In genomic region chr21:14863745-14864210, GRCh38 we compare ENCODE assay signal across 11 cellular contexts.
A peak's percentile ranks its signal among the peaks of the same experiment; 100 is the strongest.
DNase-seq lines count a peak whose midpoint lies in the region; ATAC-seq and TF ChIP-seq lines count a peak whose summit lies in the region.
"Had no signal": no experiment of that assay in that cellular context is flagged by ENCODE, and none has a peak within 500 bp of the region (broad histone marks: within the 10 kb centered on the region; RNA-seq: fewer than 3 reads in every experiment).

No MANE protein-coding gene starts in this region.

- H3K9me3 ChIP-seq in OCI-LY3 (ENCODE audit: insufficient read depth, low read length) = no peaks in the 10 kb centered on the region
- no peaks in the 10 kb centered on the region for H3K9me3 ChIP-seq in fibroblast of lung (ENCODE audit: control insufficient read depth, insufficient read depth, low read depth, low read length)
- no peaks in the 10 kb centered on the region for H3K9me3 ChIP-seq in neural cell (ENCODE audit: low read length)

- H3K4me1 ChIP-seq in OCI-LY3 (ENCODE audit: low read length) (peaks cover 48% of the 10 kb centered on the region), fibroblast of lung (ENCODE audit: control insufficient read depth, extremely low read depth, insufficient read depth, low read length) (peaks cover 6% of the 10 kb centered on the region)

- H3K4me3 Mint-ChIP-seq in CD14-positive monocyte = peak overlapping the region in 1 of 2 donors; percentile 46
- no peak overlapping the region for H3K4me3 Mint-ChIP-seq in stimulated activated effector memory CD8-positive, alpha-beta T cell treated with anti-CD3 and anti-CD28 coated beads, Interleukin-12 subunit alpha, Interleukin-12 subunit beta, amount 100 ng/mL, for 72 hours
- H3K4me3 Mint-ChIP-seq: activated T-helper 1 cell treated with anti-CD3 and anti-CD28 coated beads, Interleukin-12 subunit alpha, Interleukin-12 subunit beta, Interleukin-2, Interleukin-4 antibody, amounts not matched to agents 30 ng/mL and 10 ng/mL and 1 ng/mL, durations not matched to agents 14 hours and 24 hours and 36 hours had no signal

- in situ Hi-C loops in ACHN (cut with HindIII; ENCODE audit: low pct_ligation_motif_present, low pct_unique_long_range_greater_than_20kb, low sequenced_read_pairs) = no loop called here

- H3K27ac ChIP-seq in OCI-LY3 (ENCODE audit: low read length) (0 out of 2 replicates have a peak overlapping the region, but pooled peaks have one; percentile 1), fibroblast of lung (ENCODE audit: insufficient read depth, low read length) (no peak overlapping the region), neural cell (ENCODE audit: low read length) (peak overlapping the region; percentile 49)

- H3K36me3 ChIP-seq in OCI-LY3 (replicated peaks; ENCODE audit: low read depth, low read length) = no peaks in the 10 kb centered on the region
- H3K36me3 ChIP-seq in fibroblast of lung (ENCODE audit: control insufficient read depth, insufficient read depth, low read length) = no peaks in the 10 kb centered on the region
- no peaks in the 10 kb centered on the region for H3K36me3 ChIP-seq in neural cell (ENCODE audit: insufficient read depth, low read length)

- peaks cover 0 to 11% (median 3%) of the 10 kb centered on the region in 7 donors for H3K9me3 Mint-ChIP-seq in CD14-positive monocyte
- H3K9me3 Mint-ChIP-seq in stimulated activated effector memory CD8-positive, alpha-beta T cell treated with anti-CD3 and anti-CD28 coated beads, Interleukin-12 subunit alpha, Interleukin-12 subunit beta, amount 100 ng/mL, for 72 hours = no peaks in the 10 kb centered on the region
- H3K9me3 Mint-ChIP-seq: activated T-helper 1 cell treated with anti-CD3 and anti-CD28 coated beads, Interleukin-12 subunit alpha, Interleukin-12 subunit beta, Interleukin-2, Interleukin-4 antibody, amounts not matched to agents 30 ng/mL and 10 ng/mL and 1 ng/mL, durations not matched to agents 14 hours and 24 hours and 36 hours had no signal

- no peak for ATAC-seq in stimulated activated effector memory CD8-positive, alpha-beta T cell treated with anti-CD3 and anti-CD28 coated beads, Interleukin-12 subunit alpha, Interleukin-12 subunit beta, amount 100 ng/mL, for 72 hours

- DNase-seq in CD14-positive monocyte (ENCODE audit: low spot score) = peak; percentile 69
- peak; percentile 19 to 35 for DNase-seq in fibroblast of lung (ENCODE audit: low read depth in 2 of 2)
- DNase-seq in NCI-H510A treated with DMSO at 0.1 percent for 48 hours (lab: John Stamatoyannopoulos, UW) = no peak
- DNase-seq in HCEC 1CT = no peak
- no peak for DNase-seq in ACHN
- no peak for DNase-seq in stimulated activated effector memory CD8-positive, alpha-beta T cell treated with anti-CD3 and anti-CD28 coated beads, Interleukin-12 subunit alpha, Interleukin-12 subunit beta, amount 100 ng/mL, for 72 hours (ENCODE audit: low spot score in 2 of 2)
- DNase-seq: amniotic stem cell; stimulated activated naive CD4-positive, alpha-beta T cell treated with Interleukin-2 at 50 U/mL for 16 hours had no signal

- no peak for TF ChIP-seq RAD21 in neural cell (conservative IDR thresholded peaks at IDR 0.05)

- no peak for TF ChIP-seq EP300 in neural cell (conservative IDR thresholded peaks at IDR 0.05; ENCODE audit: poor library complexity, severe bottlenecking)

- no peak overlapping the region for H3K9ac ChIP-seq in OCI-LY3 (ENCODE audit: low read length)
- no peak overlapping the region for H3K9ac ChIP-seq in fibroblast of lung (ENCODE audit: insufficient read depth, low read length)
- H3K9ac ChIP-seq in neural cell (ENCODE audit: low read length) = no peak overlapping the region

- H3K27me3 Mint-ChIP-seq in CD14-positive monocyte (ENCODE audit: low read depth in 3 of 3) = no peaks in the 10 kb centered on the region

- H4K20me1 ChIP-seq in OCI-LY3 (ENCODE audit: insufficient read depth, low read length) = no peaks in the 10 kb centered on the region
- H4K20me1 ChIP-seq in fibroblast of lung (ENCODE audit: control insufficient read depth, extremely low read depth, insufficient read depth, low read length) = no peaks in the 10 kb centered on the region
- no peaks in the 10 kb centered on the region for H4K20me1 ChIP-seq in neural cell (ENCODE audit: insufficient read depth)

- peaks cover 62% of the 10 kb centered on the region for H3K4me1 Mint-ChIP-seq in CD14-positive monocyte
- no peaks in the 10 kb centered on the region for H3K4me1 Mint-ChIP-seq in stimulated activated effector memory CD8-positive, alpha-beta T cell treated with anti-CD3 and anti-CD28 coated beads, Interleukin-12 subunit alpha, Interleukin-12 subunit beta, amount 100 ng/mL, for 72 hours

- TF ChIP-seq CTCF in CD14-positive monocyte (IDR thresholded peaks at IDR 0.05) (no peak), OCI-LY3 (IDR thresholded peaks at IDR 0.05; ENCODE audit: low read depth, low read length) (no peak), fibroblast of lung (conservative IDR thresholded peaks at IDR 0.05 in 1 of 2, IDR thresholded peaks at IDR 0.05 in 1 of 2; ENCODE audit: low read depth in 1 of 2, low read length in 2 of 2) (no peak), neural cell (IDR thresholded peaks at IDR 0.05; ENCODE audit: poor library complexity, severe bottlenecking) (no peak)

- H3K9me2 ChIP-seq in neural cell (ENCODE audit: insufficient read depth, low read length) = no peaks in the 10 kb centered on the region

- intact Hi-C loops in CD14-positive monocyte (cut with micrococcal nuclease) = loop anchor here (5.0 to 10.0 kb wide), 3 partner anchors 201 to 359 kb away; partner anchors contain the start of gene NRIP1 (in 1 of the 2)

- H3K36me3 Mint-ChIP-seq in CD14-positive monocyte = peaks cover 0 to 9% of the 10 kb centered on the region in 2 donors
- H3K36me3 Mint-ChIP-seq in stimulated activated effector memory CD8-positive, alpha-beta T cell treated with anti-CD3 and anti-CD28 coated beads, Interleukin-12 subunit alpha, Interleukin-12 subunit beta, amount 100 ng/mL, for 72 hours = no peaks in the 10 kb centered on the region

- H3K27me3 ChIP-seq in OCI-LY3 (ENCODE audit: low read depth, low read length) (no peaks in the 10 kb centered on the region), fibroblast of lung (ENCODE audit: control insufficient read depth, insufficient read depth, low read length) (no peaks in the 10 kb centered on the region), neural cell (ENCODE audit: insufficient read depth, low read depth, low read length) (no peaks in the 10 kb centered on the region)

- H3F3A ChIP-seq in neural cell (ENCODE audit: insufficient read depth, low read length, poor library complexity, severe bottlenecking) = no peaks in the 10 kb centered on the region

- H3K4me3 ChIP-seq in OCI-LY3 (ENCODE audit: low read length) (no peak overlapping the region), fibroblast of lung (replicated peaks in 1 of 4; ENCODE audit: control extremely low read depth in 1 of 4, insufficient read depth in 1 of 4, low read depth in 3 of 4, low read length in 4 of 4) (no peak overlapping the region), neural cell (ENCODE audit: low read length) (no peak overlapping the region)

- H3K79me2 ChIP-seq in OCI-LY3 (ENCODE audit: low read length) (no peaks in the 10 kb centered on the region), fibroblast of lung (ENCODE audit: control insufficient read depth, insufficient read depth, low read length) (no peaks in the 10 kb centered on the region), neural cell (replicated peaks; ENCODE audit: insufficient read depth, low read length) (no peaks in the 10 kb centered on the region)

- H2AFZ ChIP-seq in OCI-LY3 (ENCODE audit: low read depth, low read length) = no peak overlapping the region
- no peak overlapping the region for H2AFZ ChIP-seq in fibroblast of lung (ENCODE audit: low read length)
- no peak overlapping the region for H2AFZ ChIP-seq in neural cell (ENCODE audit: low read depth, low read length)

- H3K27ac Mint-ChIP-seq in CD14-positive monocyte = peak overlapping the region; percentile 46 to 94 (median 75)
- H3K27ac Mint-ChIP-seq in stimulated activated effector memory CD8-positive, alpha-beta T cell treated with anti-CD3 and anti-CD28 coated beads, Interleukin-12 subunit alpha, Interleukin-12 subunit beta, amount 100 ng/mL, for 72 hours = no peak overlapping the region
- H3K27ac Mint-ChIP-seq: activated T-helper 1 cell treated with anti-CD3 and anti-CD28 coated beads, Interleukin-12 subunit alpha, Interleukin-12 subunit beta, Interleukin-2, Interleukin-4 antibody, amounts not matched to agents 30 ng/mL and 10 ng/mL and 1 ng/mL, durations not matched to agents 14 hours and 24 hours and 36 hours had no signal

- H3K4me2 ChIP-seq in OCI-LY3 (ENCODE audit: low read length) (no peak overlapping the region), fibroblast of lung (ENCODE audit: extremely low read depth, insufficient read depth, low read length) (no peak overlapping the region), neural cell (ENCODE audit: low read length) (no peak overlapping the region)

TF ChIP-seq in neural cell, 6 proteins besides CTCF, POLR2A, EP300 and RAD21:
- TF ChIP-seq MXI1 (conservative IDR thresholded peaks at IDR 0.05; ENCODE audit: poor library complexity, severe bottlenecking) = peak; percentile 56
- TF ChIP-seq EZH2 (IDR thresholded peaks at IDR 0.05; ENCODE audit: borderline replicate concordance, insufficient read depth, low read length, poor library complexity, severe bottlenecking) = no peak

Comparison
In these comparisons a context has a peak if more than half of its experiments do, and no peak if none do; other contexts are left out.
1. DNase-seq: peak in CD14-positive monocyte (single experiment) and fibroblast of lung (2 of 2); none in NCI-H510A treated with DMSO at 0.1 percent for 48 hours (single experiment), HCEC 1CT (single experiment), ACHN (single experiment) and stimulated activated effector memory CD8-positive, alpha-beta T cell treated with anti-CD3 and anti-CD28 coated beads, Interleukin-12 subunit alpha, Interleukin-12 subunit beta, amount 100 ng/mL, for 72 hours (0 of 2).